In genomic region chr11:2782769-2783168, GRCh38 we compare ENCODE assay signal across 16 cellular contexts.
"Had no signal": no experiment of that assay in that cellular context is flagged by ENCODE, and none has a peak within 500 bp of the region (broad histone marks: within the 10 kb centered on the region; RNA-seq: fewer than 3 reads in every experiment).

No MANE protein-coding gene starts in this region.

- ATAC-seq: left ventricle myocardium superior; lower lobe of right lung; mucosa of descending colon; natural killer cell treated with Interleukin-12 subunit alpha and Interleukin-12 subunit beta and Interleukin-15 and Interleukin-18, amount 100 ng/mL, for 72 hours; stimulated activated naive B cell treated with anti-CD40 and anti-IgM and Interleukin-4, amounts not matched to agents 10 μg/mL and 1 μg/mL and 100 μg/mL, for 72 hours had no signal

- H3K9me3 Mint-ChIP-seq: immature natural killer cell; natural killer cell treated with Interleukin-12 subunit alpha and Interleukin-12 subunit beta and Interleukin-15 and Interleukin-18, amount 100 ng/mL, for 72 hours; stimulated activated naive CD8-positive, alpha-beta T cell treated with anti-CD3 and anti-CD28 coated beads, Interleukin-15, Interleukin-2, amounts not matched to agents 100 ng/mL and 50 ng/mL, for 24 hours had no signal

- H3K27me3 Mint-ChIP-seq: stimulated activated naive CD8-positive, alpha-beta T cell treated with anti-CD3 and anti-CD28 coated beads, Interleukin-15, Interleukin-2, amounts not matched to agents 100 ng/mL and 50 ng/mL, for 24 hours had no signal

- DNase-seq: effector CD4-positive, alpha-beta T cell; hypothalamus; immature natural killer cell; islet precursor cell; left ventricle myocardium superior; lower lobe of right lung; naive B cell; sigmoid colon; spleen; stimulated activated CD4-positive, alpha-beta T cell treated with anti-CD3 and anti-CD28 coated beads, Interleukin-4, amount 100 ng/mL, for 4 hours; stimulated activated naive B cell treated with anti-CD40 and anti-IgM and Interleukin-4, amounts not matched to agents 10 μg/mL and 1 μg/mL and 100 μg/mL, for 72 hours; upper lobe of left lung had no signal

- H3K27ac Mint-ChIP-seq: immature natural killer cell; naive B cell; natural killer cell treated with Interleukin-12 subunit alpha and Interleukin-12 subunit beta and Interleukin-15 and Interleukin-18, amount 100 ng/mL, for 72 hours; neural progenitor cell; stimulated activated naive B cell treated with anti-CD40 and anti-IgM and Interleukin-4, amounts not matched to agents 10 μg/mL and 1 μg/mL and 100 μg/mL, for 72 hours; stimulated activated naive CD8-positive, alpha-beta T cell treated with anti-CD3 and anti-CD28 coated beads, Interleukin-15, Interleukin-2, amounts not matched to agents 100 ng/mL and 50 ng/mL, for 24 hours had no signal

- H3K4me3 Mint-ChIP-seq: immature natural killer cell; naive B cell; natural killer cell treated with Interleukin-12 subunit alpha and Interleukin-12 subunit beta and Interleukin-15 and Interleukin-18, amount 100 ng/mL, for 72 hours; neural progenitor cell; stimulated activated naive B cell treated with anti-CD40 and anti-IgM and Interleukin-4, amounts not matched to agents 10 μg/mL and 1 μg/mL and 100 μg/mL, for 72 hours; stimulated activated naive CD8-positive, alpha-beta T cell treated with anti-CD3 and anti-CD28 coated beads, Interleukin-15, Interleukin-2, amounts not matched to agents 100 ng/mL and 50 ng/mL, for 24 hours had no signal

- H3K36me3 Mint-ChIP-seq: natural killer cell treated with Interleukin-12 subunit alpha and Interleukin-12 subunit beta and Interleukin-15 and Interleukin-18, amount 100 ng/mL, for 72 hours; neural progenitor cell had no signal
